In the genomic region with DNA sequence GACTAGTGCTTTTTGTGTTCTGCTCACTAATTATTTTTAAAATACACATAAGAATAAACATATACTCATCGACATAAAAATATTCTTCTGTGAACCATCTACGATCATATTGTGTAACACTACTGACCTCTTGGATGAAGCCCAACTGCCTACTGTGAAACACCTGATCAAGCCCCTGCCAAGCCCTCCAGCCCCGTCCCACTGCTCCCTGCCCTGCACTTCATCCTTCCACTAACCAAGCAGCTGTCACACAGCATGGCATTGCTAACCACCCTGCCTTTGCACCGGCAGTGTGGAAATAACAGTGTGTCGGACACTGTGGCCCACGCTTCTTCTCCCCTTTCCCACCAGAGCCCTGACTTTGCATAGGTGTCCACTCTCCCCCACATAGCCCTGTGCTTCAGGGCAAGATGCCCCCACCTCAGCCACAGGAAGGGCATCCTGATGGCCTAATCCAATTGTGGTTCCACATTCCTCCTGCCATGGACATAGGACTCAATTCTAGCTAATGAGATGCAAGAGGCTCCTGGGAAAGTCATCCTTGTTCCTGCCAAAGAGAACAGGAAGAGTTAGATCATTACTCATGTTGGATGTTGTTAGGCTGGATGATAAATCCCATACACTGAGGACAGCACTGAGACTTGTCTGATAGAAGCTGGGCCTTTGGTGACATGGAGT, we compare ENCODE assay signal across 2 cellular contexts.
TF ChIP-seq lines count a peak whose summit lies in the region.

No MANE protein-coding gene starts in this region.

TF ChIP-seq in HepG2, 621 proteins besides CTCF, POLR2A, EP300 and RAD21:
- 0 out of 2 replicates have a peak, but pooled peaks have one; percentile 4 for TF ChIP-seq CEBPB (IDR thresholded peaks at IDR 0.05; ENCODE audit: borderline replicate concordance, low read depth, low read length)
- TF ChIP-seq SKIL (CRISPR knock-in tag; IDR thresholded peaks at IDR 0.05; ENCODE audit: borderline replicate concordance), result no peak
TF ChIP-seq in HepG2: peak in this region for 1.

TF ChIP-seq in SK-N-SH treated with all-trans-retinoic acid at 6 μM for 48 hours, 23 proteins besides CTCF, POLR2A, EP300 and RAD21:
- no peak for TF ChIP-seq CREB5 (CRISPR knock-in tag; IDR thresholded peaks at IDR 0.05; ENCODE audit: low read depth)
- no peak for TF ChIP-seq CSDC2 (CRISPR knock-in tag; IDR thresholded peaks at IDR 0.05)
- TF ChIP-seq ISL1 (CRISPR knock-in tag; IDR thresholded peaks at IDR 0.05), result no peak
- TF ChIP-seq, protein P1, sequence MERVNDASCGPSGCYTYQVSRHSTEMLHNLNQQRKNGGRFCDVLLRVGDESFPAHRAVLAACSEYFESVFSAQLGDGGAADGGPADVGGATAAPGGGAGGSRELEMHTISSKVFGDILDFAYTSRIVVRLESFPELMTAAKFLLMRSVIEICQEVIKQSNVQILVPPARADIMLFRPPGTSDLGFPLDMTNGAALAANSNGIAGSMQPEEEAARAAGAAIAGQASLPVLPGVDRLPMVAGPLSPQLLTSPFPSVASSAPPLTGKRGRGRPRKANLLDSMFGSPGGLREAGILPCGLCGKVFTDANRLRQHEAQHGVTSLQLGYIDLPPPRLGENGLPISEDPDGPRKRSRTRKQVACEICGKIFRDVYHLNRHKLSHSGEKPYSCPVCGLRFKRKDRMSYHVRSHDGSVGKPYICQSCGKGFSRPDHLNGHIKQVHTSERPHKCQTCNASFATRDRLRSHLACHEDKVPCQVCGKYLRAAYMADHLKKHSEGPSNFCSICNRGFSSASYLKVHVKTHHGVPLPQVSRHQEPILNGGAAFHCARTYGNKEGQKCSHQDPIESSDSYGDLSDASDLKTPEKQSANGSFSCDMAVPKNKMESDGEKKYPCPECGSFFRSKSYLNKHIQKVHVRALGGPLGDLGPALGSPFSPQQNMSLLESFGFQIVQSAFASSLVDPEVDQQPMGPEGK (CRISPR knock-in tag; IDR thresholded peaks at IDR 0.05; ENCODE audit: borderline replicate concordance), result peak; percentile 50; the same call in 1 of the 2 replicates
- TF ChIP-seq GLIS3 (CRISPR knock-in tag; IDR thresholded peaks at IDR 0.05), result no peak
